9 cellular contexts compared by ENCODE assay signal in genomic region chr5:132268698-132269551, GRCh38. TPM values are rescaled to one million over a fixed set of nuclear protein-coding genes. Genes with fewer than 3 reads are reported as not detected.
A peak's percentile ranks its signal among the peaks of the same experiment; 100 is the strongest.
DNase-seq lines count a peak whose midpoint lies in the region; ATAC-seq, FAIRE-seq and TF ChIP-seq lines count a peak whose summit lies in the region.
"Had no signal": no experiment of that assay in that cellular context is flagged by ENCODE, and none has a peak within 500 bp of the region (broad histone marks: within the 10 kb centered on the region; RNA-seq: fewer than 3 reads in every experiment).

No MANE protein-coding gene starts in this region.

- FAIRE-seq in D721Med (lab: Jason Lieb, UNC), result no peak

- peak overlapping the region in 1 of 7 donors; percentile 26 for H3K27ac Mint-ChIP-seq in CD14-positive monocyte

- no peaks in the 10 kb centered on the region for H3K36me3 ChIP-seq in WERI-Rb-1

- ATAC-seq in GM18519 (IDR thresholded peaks at IDR 0.05; ENCODE audit: low FRiP score, unreplicated experiment) (peak; percentile 54), HG02610 (IDR thresholded peaks at IDR 0.05; ENCODE audit: unreplicated experiment) (peak; percentile 87)

- H3K27me3 ChIP-seq in WERI-Rb-1 (ENCODE audit: insufficient read depth, low read depth, severe bottlenecking), result no peaks in the 10 kb centered on the region

- peaks cover 10 to 18% (median 15%) of the 10 kb centered on the region in 3 donors for H3K27me3 Mint-ChIP-seq in CD14-positive monocyte (ENCODE audit: low read depth in 3 of 3)

- no peaks in the 10 kb centered on the region for H3K36me3 Mint-ChIP-seq in CD14-positive monocyte

- no peak for TF ChIP-seq CTCF in WERI-Rb-1 (IDR thresholded peaks at IDR 0.05; ENCODE audit: low read depth, low read length)
- no peak for TF ChIP-seq CTCF in D721Med (IDR thresholded peaks at IDR 0.05; ENCODE audit: insufficient read depth, missing control alignments)
- no peak for TF ChIP-seq CTCF in CD14-positive monocyte (IDR thresholded peaks at IDR 0.05)

- H3K4me3 Mint-ChIP-seq in CD14-positive monocyte, result no peak overlapping the region

- H3K4me1 Mint-ChIP-seq in CD14-positive monocyte, result peaks cover 21% of the 10 kb centered on the region

- peak overlapping the region; percentile 75 for H3K27ac ChIP-seq in WERI-Rb-1

- no peaks in the 10 kb centered on the region for H3K9me3 Mint-ChIP-seq in CD14-positive monocyte

- intact Hi-C loops in CD14-positive monocyte (cut with micrococcal nuclease), result no loop called here

- DNase-seq in WERI-Rb-1, result peak; percentile 92
- DNase-seq in renal cortical epithelial cell (ENCODE audit: low read depth), result peak; percentile 82
- no peak for DNase-seq in NCI-H345 treated with DMSO at 0.1 percent for 48 hours (lab: John Stamatoyannopoulos, UW; ENCODE audit: unreplicated experiment)
- DNase-seq in NCI-H1417 treated with DMSO at 0.1 percent for 48 hours (lab: John Stamatoyannopoulos, UW), result no peak
- no peak for DNase-seq in D721Med (ENCODE audit: insufficient read length, low spot score)
- DNase-seq in CD14-positive monocyte (ENCODE audit: low spot score), result no peak
- DNase-seq: activated CD4-positive, alpha-beta T cell treated with anti-CD3 and anti-CD28 coated beads, Interleukin-2, amount 50 U/mL, for 48 hours had no signal

- no peaks in the 10 kb centered on the region for H3K9me3 ChIP-seq in WERI-Rb-1 (ENCODE audit: severe bottlenecking)

- no peak overlapping the region for H3K4me3 ChIP-seq in WERI-Rb-1 (ENCODE audit: low read depth, low read length)

RNA-seq across cellular contexts. Expression of gene PDLIM4, which starts 11.4 kb away (rescaled TPM):
- total RNA-seq in renal cortical epithelial cell, result 92.0 and 249 TPM in 2 replicates
- not detected for polyA plus RNA-seq in CD14-positive monocyte

RNA-seq across cellular contexts. Expression of gene SLC22A4, which starts 25.3 kb away (rescaled TPM):
- total RNA-seq in renal cortical epithelial cell, result 1.6 and 8.9 TPM in 2 replicates
- polyA plus RNA-seq in CD14-positive monocyte, result 10 to 100 TPM; 12.2 to 13.0 TPM

RNA-seq across cellular contexts. Expression of gene P4HA2, which starts 41.3 kb away (rescaled TPM):
- 142 and 441 TPM in 2 replicates for total RNA-seq in renal cortical epithelial cell
- under 1 TPM; 0.45 to 0.99 TPM for polyA plus RNA-seq in CD14-positive monocyte

Comparison
In these comparisons a context has a peak if more than half of its experiments do, and no peak if none do; other contexts are left out.
1. DNase-seq: peak in WERI-Rb-1 (single experiment) and renal cortical epithelial cell (single experiment); none in NCI-H345 treated with DMSO at 0.1 percent for 48 hours (single experiment), NCI-H1417 treated with DMSO at 0.1 percent for 48 hours (single experiment), D721Med (single experiment) and CD14-positive monocyte (single experiment).